17 cellular contexts compared by ENCODE assay signal in genomic region chrX:18995216-18995615, GRCh38. TPM values are rescaled to one million over a fixed set of nuclear protein-coding genes. Genes with fewer than 3 reads are reported as not detected.
DNase-seq lines count a peak whose midpoint lies in the region; ATAC-seq and TF ChIP-seq lines count a peak whose summit lies in the region.
"Had no signal": no experiment of that assay in that cellular context is flagged by ENCODE, and none has a peak within 500 bp of the region (broad histone marks: within the 10 kb centered on the region; RNA-seq: fewer than 3 reads in every experiment).

No MANE protein-coding gene starts in this region.

- peaks cover 0 to 4% of the 10 kb centered on the region in 2 donors for H3K27me3 ChIP-seq in breast epithelium
- H3K27me3 ChIP-seq: cardiac muscle cell had no signal

- H3K4me3 Mint-ChIP-seq in MCF 10A (ENCODE audit: unreplicated experiment) = peak overlapping the region; percentile 2
- H3K4me3 Mint-ChIP-seq in type B pancreatic cell = peak overlapping the region; percentile 72
- H3K4me3 Mint-ChIP-seq: activated CD4-positive, alpha-beta memory T cell treated with anti-CD3 and anti-CD28 coated beads for 36 hours; T-helper 2 cell treated with Interferon-gamma antibody and Interleukin-4, amounts not matched to agents 5 μg/mL and 100 μg/mL, for 36 hours had no signal

- H3K4me1 Mint-ChIP-seq in MCF 10A (ENCODE audit: insufficient read depth, unreplicated experiment) (peaks cover 7% of the 10 kb centered on the region), type B pancreatic cell (ENCODE audit: unreplicated experiment) (peaks cover 5% of the 10 kb centered on the region)

- no peaks in the 10 kb centered on the region for H3K79me2 ChIP-seq in OCI-LY7 (ENCODE audit: insufficient read depth, low read depth, low read length)
- H3K79me2 ChIP-seq: parathyroid adenoma had no signal

- no peak overlapping the region for H3K4me2 ChIP-seq in OCI-LY7 (ENCODE audit: low read length)

- TF ChIP-seq CTCF in MCF 10A (IDR thresholded peaks at IDR 0.05; ENCODE audit: unreplicated experiment) = no peak
- no peak for TF ChIP-seq CTCF in breast epithelium (IDR thresholded peaks at IDR 0.05)
- TF ChIP-seq CTCF in fibroblast of villous mesenchyme (IDR thresholded peaks at IDR 0.05; ENCODE audit: insufficient read depth, low read depth, low read length) = no peak
- no peak for TF ChIP-seq CTCF in type B pancreatic cell (conservative IDR thresholded peaks at IDR 0.05)
- TF ChIP-seq CTCF in OCI-LY7 (conservative IDR thresholded peaks at IDR 0.05; ENCODE audit: low read length) = no peak

- no peak overlapping the region for H2AFZ ChIP-seq in OCI-LY7 (ENCODE audit: low read length)
- H2AFZ ChIP-seq: parathyroid adenoma had no signal

- no TSS peak for BruUV-seq in MCF 10A (replicated peaks; lab: Mats Ljungman, UMichigan)
- BruUV-seq in OCI-LY7 (replicated peaks; lab: Mats Ljungman, UMichigan) = no TSS peak

- H3K4me3 ChIP-seq in breast epithelium (no peak overlapping the region), fibroblast of villous mesenchyme (ENCODE audit: low read depth, low read length) (no peak overlapping the region), OCI-LY7 (ENCODE audit: low read depth, low read length, poor library complexity, severe bottlenecking) (no peak overlapping the region)
- H3K4me3 ChIP-seq: cardiac muscle cell had no signal

- H3K36me3 Mint-ChIP-seq in MCF 10A (ENCODE audit: insufficient read depth, unreplicated experiment) = no peaks in the 10 kb centered on the region
- H3K36me3 Mint-ChIP-seq in type B pancreatic cell = no peaks in the 10 kb centered on the region
- H3K36me3 Mint-ChIP-seq: activated CD4-positive, alpha-beta memory T cell treated with anti-CD3 and anti-CD28 coated beads for 36 hours had no signal

- ATAC-seq in HG02588 (IDR thresholded peaks at IDR 0.05; ENCODE audit: unreplicated experiment) = no peak
- ATAC-seq: Panc1 had no signal

- H3K27ac Mint-ChIP-seq in MCF 10A (ENCODE audit: low read depth, unreplicated experiment) (peak overlapping the region; percentile 70), type B pancreatic cell (peak overlapping the region; percentile 90)
- H3K27ac Mint-ChIP-seq: activated CD4-positive, alpha-beta memory T cell treated with anti-CD3 and anti-CD28 coated beads for 36 hours; T-helper 2 cell treated with Interferon-gamma antibody and Interleukin-4, amounts not matched to agents 5 μg/mL and 100 μg/mL, for 36 hours had no signal

- no peaks in the 10 kb centered on the region for H3K4me1 ChIP-seq in breast epithelium
- H3K4me1 ChIP-seq in OCI-LY7 (ENCODE audit: insufficient read depth, low read length, poor library complexity, severe bottlenecking) = no peaks in the 10 kb centered on the region
- H3K4me1 ChIP-seq: parathyroid adenoma had no signal

- intact Hi-C loops in MCF 10A (cut with micrococcal nuclease) (loop anchor here (10.0 kb wide), 1 partner anchor 580 kb away; no protein-coding TSS in a partner anchor), breast epithelium (cut with DNase I; ENCODE audit: low total_unique reads) (no loop called here), OCI-LY7 (cut with micrococcal nuclease; ENCODE audit: unreplicated experiment) (no loop called here)

- no peaks in the 10 kb centered on the region for H4K20me1 ChIP-seq in OCI-LY7 (ENCODE audit: insufficient read depth, low read length)

- H3K9me3 Mint-ChIP-seq in MCF 10A (ENCODE audit: unreplicated experiment) (no peaks in the 10 kb centered on the region), type B pancreatic cell (no peaks in the 10 kb centered on the region)
- H3K9me3 Mint-ChIP-seq: activated CD4-positive, alpha-beta memory T cell treated with anti-CD3 and anti-CD28 coated beads for 36 hours; T-helper 2 cell treated with Interferon-gamma antibody and Interleukin-4, amounts not matched to agents 5 μg/mL and 100 μg/mL, for 36 hours had no signal

- peak; percentile 33 for DNase-seq in MCF 10A (ENCODE audit: unreplicated experiment)
- no peak for DNase-seq in breast epithelium (ENCODE audit: low spot score in 2 of 2)
- DNase-seq in amniotic epithelial cell (ENCODE audit: low read depth) = peak; percentile 46
- peak; percentile 8 for DNase-seq in fibroblast of villous mesenchyme (ENCODE audit: low read depth)
- no peak for DNase-seq in type B pancreatic cell (ENCODE audit: extremely low spot score, unreplicated experiment)
- no peak for DNase-seq in SIG-M5 (lab: John Stamatoyannopoulos, UW)
- no peak for DNase-seq in OCI-LY7 (ENCODE audit: low spot score)
- DNase-seq: activated CD4-positive, alpha-beta memory T cell treated with anti-CD3 and anti-CD28 coated beads for 36 hours; midbrain; NCI-H1436; NCI-H446 had no signal

- no peaks in the 10 kb centered on the region for H3K9me2 ChIP-seq in OCI-LY7 (ENCODE audit: insufficient read depth, low read length)

- POLR2A ChIA-PET in MCF 10A (lab: Yijun Ruan, JAX) (interaction anchor here (0.6 to 3.9 kb wide), 5 partner anchors 10 to 585 kb away, joined by 3 to 39 read pairs (median 7); partner anchors contain the start of gene PHKA2), OCI-LY7 (lab: Charles Lee) (interaction anchor here (0.6 to 1.2 kb wide), 3 partner anchors 10 to 1082 kb away, joined by 3 to 7 read pairs (median 3); no protein-coding TSS in a partner anchor)

- H3K27me3 Mint-ChIP-seq in MCF 10A (ENCODE audit: insufficient read depth, unreplicated experiment) (no peaks in the 10 kb centered on the region), type B pancreatic cell (no peaks in the 10 kb centered on the region)
- H3K27me3 Mint-ChIP-seq: activated CD4-positive, alpha-beta memory T cell treated with anti-CD3 and anti-CD28 coated beads for 36 hours had no signal

- H3K9me3 ChIP-seq in breast epithelium = no peaks in the 10 kb centered on the region
- no peaks in the 10 kb centered on the region for H3K9me3 ChIP-seq in OCI-LY7 (ENCODE audit: low read length)

- H3K36me3 ChIP-seq in breast epithelium (no peaks in the 10 kb centered on the region), OCI-LY7 (ENCODE audit: insufficient read depth, low read length) (no peaks in the 10 kb centered on the region)
- H3K36me3 ChIP-seq: cardiac muscle cell had no signal

- CTCF ChIA-PET in MCF 10A (lab: Yijun Ruan, JAX) = interaction anchor here (0.7 to 2.4 kb wide), 5 partner anchors 10 to 339 kb away, joined by 3 to 9 read pairs (median 3); no protein-coding TSS in a partner anchor
- CTCF ChIA-PET in OCI-LY7 (lab: Charles Lee; ENCODE audit: unreplicated experiment) = no interaction called here

- TF ChIP-seq POLR2A in breast epithelium (IDR thresholded peaks at IDR 0.05) = no peak

- H3K27ac ChIP-seq in breast epithelium (no peak overlapping the region), OCI-LY7 (ENCODE audit: low read depth, low read length, poor library complexity, severe bottlenecking) (no peak overlapping the region)
- H3K27ac ChIP-seq: 22Rv1, cardiac muscle cell, parathyroid adenoma had no signal

RNA-seq across cellular contexts. Expression of gene PHKA2, which starts 11.3 kb away (rescaled TPM):
- 17.9 and 18.1 TPM in 2 replicates for total RNA-seq in MCF 10A (2022)
- 10 to 100 TPM; 22.7 to 27.1 (median 25.6) TPM for total RNA-seq in breast epithelium
- 8.1 and 8.2 TPM in 2 replicates for total RNA-seq in fibroblast of villous mesenchyme
- total RNA-seq in type B pancreatic cell (ENCODE audit: low replicate concordance) = 48.1 and 55.7 TPM in 2 replicates
- total RNA-seq in OCI-LY7 (2014; rRNA removed; shearing (Covaris generic)) = 21.3 and 24.1 TPM in 2 replicates
- 40.1 and 41.4 TPM in 2 replicates for total RNA-seq in OCI-LY7 (2022)

Comparison
In these comparisons a context has a peak if more than half of its experiments do, and no peak if none do; other contexts are left out.
1. DNase-seq: peak in MCF 10A (single experiment), amniotic epithelial cell (single experiment) and fibroblast of villous mesenchyme (single experiment); none in breast epithelium (0 of 2), type B pancreatic cell (single experiment), SIG-M5 (single experiment) and OCI-LY7 (single experiment).